8 cellular contexts compared by ENCODE assay signal in genomic region chr4:121801715-121802075, GRCh38. TPM values are rescaled to one million over a fixed set of nuclear protein-coding genes. Genes with fewer than 3 reads are reported as not detected.
DNase-seq lines count a peak whose midpoint lies in the region; ATAC-seq and TF ChIP-seq lines count a peak whose summit lies in the region.

No MANE protein-coding gene starts in this region.

- CTCF ChIA-PET in activated CD8-positive, alpha-beta T cell treated with anti-CD3 and anti-CD28 coated beads for 36 hours (lab: Charles Lee) = interaction anchor here (1.3 to 1.5 kb wide), 3 partner anchors 10 to 23 kb away, joined by 4 to 7 read pairs (median 5); no protein-coding TSS in a partner anchor

- peak overlapping the region; percentile 96 for H3K9ac ChIP-seq in iPS-15b (ENCODE audit: low read depth, low read length)

- H3K36me3 Mint-ChIP-seq in activated CD8-positive, alpha-beta T cell treated with anti-CD3 and anti-CD28 coated beads for 36 hours (ENCODE audit: low read depth) = peaks cover 30% of the 10 kb centered on the region
- peaks cover 59% of the 10 kb centered on the region for H3K36me3 Mint-ChIP-seq in stimulated activated effector memory CD8-positive, alpha-beta T cell treated with anti-CD3 and anti-CD28 coated beads, Interleukin-12 subunit alpha, Interleukin-12 subunit beta, amount 100 ng/mL, for 72 hours

- no peaks in the 10 kb centered on the region for H3K9me3 Mint-ChIP-seq in activated CD8-positive, alpha-beta T cell treated with anti-CD3 and anti-CD28 coated beads for 36 hours
- no peaks in the 10 kb centered on the region for H3K9me3 Mint-ChIP-seq in stimulated activated effector memory CD8-positive, alpha-beta T cell treated with anti-CD3 and anti-CD28 coated beads, Interleukin-12 subunit alpha, Interleukin-12 subunit beta, amount 100 ng/mL, for 72 hours

- intact Hi-C loops in activated CD8-positive, alpha-beta T cell treated with anti-CD3 and anti-CD28 coated beads for 36 hours (cut with micrococcal nuclease) = loop anchor here (5.0 kb wide), 1 partner anchor 94 kb away; no protein-coding TSS in a partner anchor

- POLR2A ChIA-PET in activated CD8-positive, alpha-beta T cell treated with anti-CD3 and anti-CD28 coated beads for 36 hours (lab: Charles Lee) = interaction anchor here (1.0 to 1.9 kb wide), 4 partner anchors 10 to 22 kb away, joined by 4 to 8 read pairs (median 6); partner anchors contain the start of gene CCNA2

- H3K27ac Mint-ChIP-seq in activated CD8-positive, alpha-beta T cell treated with anti-CD3 and anti-CD28 coated beads for 36 hours = peak overlapping the region; percentile 96
- H3K27ac Mint-ChIP-seq in stimulated activated effector memory CD8-positive, alpha-beta T cell treated with anti-CD3 and anti-CD28 coated beads, Interleukin-12 subunit alpha, Interleukin-12 subunit beta, amount 100 ng/mL, for 72 hours = peak overlapping the region; percentile 93

- peak overlapping the region; percentile 95 for H3K4me3 ChIP-seq in iPS-15b (ENCODE audit: low read depth, low read length)

- H3K4me1 ChIP-seq in iPS-15b (ENCODE audit: control insufficient read depth, insufficient read depth, low read length) = peaks cover 5% of the 10 kb centered on the region

- no peaks in the 10 kb centered on the region for H3K27me3 Mint-ChIP-seq in activated CD8-positive, alpha-beta T cell treated with anti-CD3 and anti-CD28 coated beads for 36 hours

- peak; percentile 6 for ATAC-seq in HG03060 (IDR thresholded peaks at IDR 0.05; ENCODE audit: low read depth, unreplicated experiment)
- ATAC-seq in activated CD8-positive, alpha-beta T cell treated with anti-CD3 and anti-CD28 coated beads for 36 hours = no peak
- ATAC-seq in stimulated activated effector memory CD8-positive, alpha-beta T cell treated with anti-CD3 and anti-CD28 coated beads, Interleukin-12 subunit alpha, Interleukin-12 subunit beta, amount 100 ng/mL, for 72 hours = no peak
- ATAC-seq in HG02938 (IDR thresholded peaks at IDR 0.05; ENCODE audit: unreplicated experiment) = no peak

- H3K27me3 ChIP-seq in iPS-15b (ENCODE audit: control insufficient read depth, insufficient read depth, low read length) = no peaks in the 10 kb centered on the region

- no peak for DNase-seq in activated CD8-positive, alpha-beta T cell treated with anti-CD3 and anti-CD28 coated beads for 36 hours
- DNase-seq in stimulated activated effector memory CD8-positive, alpha-beta T cell treated with anti-CD3 and anti-CD28 coated beads, Interleukin-12 subunit alpha, Interleukin-12 subunit beta, amount 100 ng/mL, for 72 hours (ENCODE audit: low spot score in 2 of 2) = no peak
- DNase-seq in hippocampal formation (lab: John Stamatoyannopoulos, UW) (no peak), LoVo (ENCODE audit: low spot score) (no peak), kidney tubule cell (ENCODE audit: low spot score) (no peak)

- peaks cover 43% of the 10 kb centered on the region for H3K4me1 Mint-ChIP-seq in activated CD8-positive, alpha-beta T cell treated with anti-CD3 and anti-CD28 coated beads for 36 hours (ENCODE audit: low read depth)
- H3K4me1 Mint-ChIP-seq in stimulated activated effector memory CD8-positive, alpha-beta T cell treated with anti-CD3 and anti-CD28 coated beads, Interleukin-12 subunit alpha, Interleukin-12 subunit beta, amount 100 ng/mL, for 72 hours = peaks cover 35% of the 10 kb centered on the region

- peak overlapping the region; percentile 82 for H3K4me3 Mint-ChIP-seq in activated CD8-positive, alpha-beta T cell treated with anti-CD3 and anti-CD28 coated beads for 36 hours
- H3K4me3 Mint-ChIP-seq in stimulated activated effector memory CD8-positive, alpha-beta T cell treated with anti-CD3 and anti-CD28 coated beads, Interleukin-12 subunit alpha, Interleukin-12 subunit beta, amount 100 ng/mL, for 72 hours = peak overlapping the region; percentile 81

- no peak for TF ChIP-seq CTCF in activated CD8-positive, alpha-beta T cell treated with anti-CD3 and anti-CD28 coated beads for 36 hours (IDR thresholded peaks at IDR 0.05)

- no peaks in the 10 kb centered on the region for H3K9me3 ChIP-seq in iPS-15b (ENCODE audit: control insufficient read depth, insufficient read depth, low read length)

- peaks cover 9% of the 10 kb centered on the region for H3K36me3 ChIP-seq in iPS-15b (ENCODE audit: control insufficient read depth, insufficient read depth, low read length)

RNA-seq across cellular contexts. Expression of gene EXOSC9, which starts 0.6 kb away (rescaled TPM):
- total RNA-seq in activated CD8-positive, alpha-beta T cell treated with anti-CD3 and anti-CD28 coated beads for 36 hours = 10 to 100 TPM; 75.8 to 76.8 TPM

RNA-seq across cellular contexts. Expression of gene CCNA2, which starts 22.0 kb away (rescaled TPM):
- total RNA-seq in activated CD8-positive, alpha-beta T cell treated with anti-CD3 and anti-CD28 coated beads for 36 hours = 100 to 1,000 TPM; 102 to 105 TPM

RNA-seq across cellular contexts. Expression of gene SMIM43, which starts 36.7 kb away (rescaled TPM):
- total RNA-seq in activated CD8-positive, alpha-beta T cell treated with anti-CD3 and anti-CD28 coated beads for 36 hours = not detected
